In genomic region chr7:24819916-24820689, GRCh38 we compare ENCODE assay signal across 8 cellular contexts.
DNase-seq lines count a peak whose midpoint lies in the region; ATAC-seq lines count a peak whose summit lies in the region.

No MANE protein-coding gene starts in this region.

- peak overlapping the region in 14 of 21 experiments; percentile 7 to 86 (median 80) for H3K27ac ChIP-seq in skin epidermis

- H3K27me3 Mint-ChIP-seq in T-helper 2 cell treated with Interferon-gamma antibody and Interleukin-4, amounts not matched to agents 5 μg/mL and 100 μg/mL, for 36 hours (ENCODE audit: low read depth) = no peaks in the 10 kb centered on the region

- ATAC-seq in HG02884 (IDR thresholded peaks at IDR 0.05; ENCODE audit: unreplicated experiment) = peak; percentile 62

- peak; percentile 65 for DNase-seq in NK-92 treated with Interleukin-12 subunit alpha and Interleukin-12 subunit beta, amount 100 ng/mL, for 24 hours (lab: John Stamatoyannopoulos, UW)
- no peak for DNase-seq in NK-92 (lab: John Stamatoyannopoulos, UW; ENCODE audit: unreplicated experiment)
- DNase-seq in NCI-H146 treated with DMSO at 0.1 percent for 48 hours (lab: John Stamatoyannopoulos, UW; ENCODE audit: unreplicated experiment) = peak; percentile 77
- DNase-seq in T-helper 2 cell treated with Interferon-gamma antibody and Interleukin-4, amounts not matched to agents 5 μg/mL and 100 μg/mL, for 36 hours (ENCODE audit: low spot score) = peak; percentile 76
- DNase-seq in amniotic stem cell (lab: John Stamatoyannopoulos, UW) = peak; percentile 66
- DNase-seq in hepatic stellate cell (ENCODE audit: low spot score) = peak; percentile 69

- H3K4me1 Mint-ChIP-seq in T-helper 2 cell treated with Interferon-gamma antibody and Interleukin-4, amounts not matched to agents 5 μg/mL and 100 μg/mL, for 36 hours (ENCODE audit: low read depth) = peaks cover 39% of the 10 kb centered on the region

- peak overlapping the region; percentile 70 for H3K4me3 Mint-ChIP-seq in T-helper 2 cell treated with Interferon-gamma antibody and Interleukin-4, amounts not matched to agents 5 μg/mL and 100 μg/mL, for 36 hours

- peak overlapping the region; percentile 98 for H3K27ac Mint-ChIP-seq in T-helper 2 cell treated with Interferon-gamma antibody and Interleukin-4, amounts not matched to agents 5 μg/mL and 100 μg/mL, for 36 hours

- H3K36me3 Mint-ChIP-seq in T-helper 2 cell treated with Interferon-gamma antibody and Interleukin-4, amounts not matched to agents 5 μg/mL and 100 μg/mL, for 36 hours (ENCODE audit: low read depth) = peaks cover 59% of the 10 kb centered on the region

- H3K4me3 ChIP-seq in skin epidermis = no peak overlapping the region

- no peaks in the 10 kb centered on the region for H3K9me3 Mint-ChIP-seq in T-helper 2 cell treated with Interferon-gamma antibody and Interleukin-4, amounts not matched to agents 5 μg/mL and 100 μg/mL, for 36 hours
